In the genomic region with DNA sequence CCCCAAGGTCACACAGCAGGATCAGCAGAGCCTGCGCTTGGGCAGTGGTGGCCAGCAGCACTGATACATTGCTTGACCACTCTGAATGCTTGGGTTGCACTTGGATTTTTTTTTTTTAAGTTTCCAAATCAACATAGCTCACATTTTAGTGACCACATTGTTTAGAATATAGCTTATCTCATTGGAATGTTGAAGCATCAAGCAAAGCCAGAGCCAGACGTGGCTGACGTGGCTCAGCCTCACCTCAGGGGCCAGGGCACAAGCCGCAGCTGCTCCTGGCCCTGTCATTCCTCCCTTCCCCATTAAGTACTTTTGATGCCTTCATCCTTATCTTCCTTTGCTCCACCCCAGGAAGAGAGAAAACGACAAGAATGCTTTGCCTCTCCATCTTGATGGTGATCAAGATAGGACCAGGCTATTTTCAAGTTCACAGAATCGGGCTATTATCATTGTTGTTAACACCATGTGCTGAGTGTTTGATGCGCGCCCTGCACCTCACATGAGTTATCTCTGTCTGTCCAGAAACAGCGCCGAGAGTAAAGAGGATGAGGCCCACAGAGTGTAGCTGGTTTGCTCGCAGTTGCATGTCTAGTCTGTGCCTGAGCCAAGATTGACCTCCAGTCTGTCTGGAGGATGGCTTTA, we compare ENCODE assay signal across 9 cellular contexts.
A peak's percentile ranks its signal among the peaks of the same experiment; 100 is the strongest.
DNase-seq lines count a peak whose midpoint lies in the region; ATAC-seq, FAIRE-seq and TF ChIP-seq lines count a peak whose summit lies in the region.
"Had no signal": no experiment of that assay in that cellular context is flagged by ENCODE, and none has a peak within 500 bp of the region (broad histone marks: within the 10 kb centered on the region; RNA-seq: fewer than 3 reads in every experiment).

No MANE protein-coding gene starts in this region.

- no peaks in the 10 kb centered on the region for H3K27me3 Mint-ChIP-seq in astrocyte (ENCODE audit: low read depth, unreplicated experiment)
- H3K27me3 Mint-ChIP-seq in GM23338 (ENCODE audit: insufficient read depth, low read depth, poor library complexity) = peaks cover 19% of the 10 kb centered on the region
- H3K27me3 Mint-ChIP-seq: activated T-helper 17 cell treated with anti-CD3 and anti-CD28 coated beads, Interleukin-2, amount 50 U/mL, for 72 hours had no signal

- peak; percentile 59 to 63 for ATAC-seq in right cardiac atrium
- ATAC-seq in GM23338 = no peak
- ATAC-seq: activated T-helper 17 cell treated with anti-CD3 and anti-CD28 coated beads, Interleukin-2, amount 50 U/mL, for 72 hours had no signal

- FAIRE-seq in astrocyte (lab: Jason Lieb, UNC) = peak; percentile 99

- H3K27ac ChIP-seq in astrocyte (ENCODE audit: low read depth, low read length) = peak overlapping the region; percentile 96
- peak overlapping the region; percentile 48 for H3K27ac ChIP-seq in right cardiac atrium (ENCODE audit: low read length)
- H3K27ac ChIP-seq in GM23338 (ENCODE audit: low read depth) = no peak overlapping the region
- no peak overlapping the region for H3K27ac ChIP-seq in testis

- no peaks in the 10 kb centered on the region for H3K9me3 ChIP-seq in astrocyte (ENCODE audit: insufficient read depth, low read depth, low read length)
- H3K9me3 ChIP-seq in right cardiac atrium (ENCODE audit: control insufficient read depth, low read length) = no peaks in the 10 kb centered on the region
- H3K9me3 ChIP-seq in testis = no peaks in the 10 kb centered on the region

- H2AFZ ChIP-seq in astrocyte (ENCODE audit: low read depth, low read length) = no peak overlapping the region
- no peak overlapping the region for H2AFZ ChIP-seq in GM23338

- no peaks in the 10 kb centered on the region for H4K20me1 ChIP-seq in astrocyte (ENCODE audit: insufficient read depth, low read length)
- no peaks in the 10 kb centered on the region for H4K20me1 ChIP-seq in GM23338 (replicated peaks; ENCODE audit: insufficient read depth)

- H3K36me3 Mint-ChIP-seq in astrocyte (ENCODE audit: low read depth, unreplicated experiment) = peaks cover 29% of the 10 kb centered on the region
- H3K36me3 Mint-ChIP-seq in GM23338 (ENCODE audit: low read depth) = peaks cover 3% of the 10 kb centered on the region; the same call in 2 of the 3 replicates

- H3K4me3 Mint-ChIP-seq in astrocyte (ENCODE audit: unreplicated experiment) = no peak overlapping the region
- H3K4me3 Mint-ChIP-seq in GM23338 = no peak overlapping the region
- H3K4me3 Mint-ChIP-seq: activated T-helper 17 cell treated with anti-CD3 and anti-CD28 coated beads, Interleukin-2, amount 50 U/mL, for 72 hours had no signal

- WGBS in right cardiac atrium = 53% methylated on average over 11 of the region's 11 CpGs
- WGBS in testis, 2 donors = 72 to 74% methylated on average over 11 of the region's 11 CpGs

- H3K4me2 ChIP-seq in astrocyte (ENCODE audit: low read length) (peak overlapping the region; percentile 71), GM23338 (no peak overlapping the region)

- H3K36me3 ChIP-seq in astrocyte (ENCODE audit: insufficient read depth, low read length) = peaks cover 13% of the 10 kb centered on the region
- H3K36me3 ChIP-seq in GM23338 (ENCODE audit: insufficient read depth) = no peaks in the 10 kb centered on the region
- no peaks in the 10 kb centered on the region for H3K36me3 ChIP-seq in testis (ENCODE audit: low read depth, missing control alignments)

- TF ChIP-seq POLR2A in testis (IDR thresholded peaks at IDR 0.05) = no peak

- H3K79me2 ChIP-seq in astrocyte (ENCODE audit: insufficient read depth, low read length) (peaks cover 14% of the 10 kb centered on the region), GM23338 (replicated peaks; ENCODE audit: insufficient read depth) (no peaks in the 10 kb centered on the region)

- H3K4me3 ChIP-seq in astrocyte (ENCODE audit: insufficient read depth, low read depth, low read length) = no peak overlapping the region
- no peak overlapping the region for H3K4me3 ChIP-seq in right cardiac atrium (ENCODE audit: low read length)
- H3K4me3 ChIP-seq in GM23338 = no peak overlapping the region
- H3K4me3 ChIP-seq in testis = no peak overlapping the region

- H3K9me3 Mint-ChIP-seq in astrocyte (ENCODE audit: unreplicated experiment) (peaks cover 2% of the 10 kb centered on the region), GM23338 (no peaks in the 10 kb centered on the region)
- H3K9me3 Mint-ChIP-seq: activated T-helper 17 cell treated with anti-CD3 and anti-CD28 coated beads, Interleukin-2, amount 50 U/mL, for 72 hours had no signal

- DNase-seq in HPDE6-E6E7 (ENCODE audit: extremely low spot score) (peak; percentile 35), astrocyte (ENCODE audit: low read depth) (peak; percentile 99), right cardiac atrium (peak in 2 of 3 donors; percentile 53 to 69), stromal cell of bone marrow (ENCODE audit: low read depth) (peak; percentile 80), NCI-H69 (lab: John Stamatoyannopoulos, UW) (no peak), GM23338 (ENCODE audit: low spot score) (no peak), testis (no peak), head of caudate nucleus (no peak)

- peaks cover 49% of the 10 kb centered on the region for H3K4me1 ChIP-seq in astrocyte (ENCODE audit: insufficient read depth, low read length)
- H3K4me1 ChIP-seq in right cardiac atrium (ENCODE audit: control insufficient read depth, insufficient read depth, low read length) = peaks cover 10% of the 10 kb centered on the region
- H3K4me1 ChIP-seq in GM23338 (ENCODE audit: insufficient read depth) = peaks cover 7% of the 10 kb centered on the region; the same call in 1 of the 2 replicates
- H3K4me1 ChIP-seq in testis = no peaks in the 10 kb centered on the region

- TF ChIP-seq CTCF in astrocyte (IDR thresholded peaks at IDR 0.05; ENCODE audit: insufficient read depth, low read depth, low read length) (no peak), GM23338 (conservative IDR thresholded peaks at IDR 0.05; ENCODE audit: low read depth in 2 of 2) (no peak), testis (IDR thresholded peaks at IDR 0.05) (no peak)

- H3K9ac ChIP-seq in astrocyte (ENCODE audit: low read length) = peak overlapping the region; percentile 76

- H3K27me3 ChIP-seq in astrocyte (ENCODE audit: insufficient read depth, low read length) (no peaks in the 10 kb centered on the region), right cardiac atrium (ENCODE audit: control insufficient read depth, insufficient read depth) (no peaks in the 10 kb centered on the region), GM23338 (ENCODE audit: insufficient read depth) (no peaks in the 10 kb centered on the region), testis (no peaks in the 10 kb centered on the region)

- H3K4me1 Mint-ChIP-seq in astrocyte (ENCODE audit: low read depth, unreplicated experiment) = peaks cover 49% of the 10 kb centered on the region
- peaks cover 35% of the 10 kb centered on the region for H3K4me1 Mint-ChIP-seq in GM23338

- H3K27ac Mint-ChIP-seq in astrocyte (ENCODE audit: unreplicated experiment) (peak overlapping the region; percentile 87), GM23338 (no peak overlapping the region)

- no peaks in the 10 kb centered on the region for H3F3A ChIP-seq in GM23338 (replicated peaks; ENCODE audit: low read depth)

- H3K9me2 ChIP-seq in GM23338 (ENCODE audit: insufficient read depth) = no peaks in the 10 kb centered on the region

- intact Hi-C loops in right cardiac atrium (cut with DNase I) = no loop called here
- intact Hi-C loops in testis (cut with DNase I; ENCODE audit: low total_unique reads) = no loop called here
- intact Hi-C loops in head of caudate nucleus (cut with DNase I) = no loop called here

TF ChIP-seq in GM23338, 12 proteins besides CTCF, POLR2A, EP300 and RAD21 (continues in another document):
- TF ChIP-seq EZH2phosphoT487 (IDR thresholded peaks at IDR 0.05; ENCODE audit: unreplicated experiment) (no peak), STAT1 (IDR thresholded peaks at IDR 0.05; ENCODE audit: unreplicated experiment) (no peak)
- TF ChIP-seq, protein P1, sequence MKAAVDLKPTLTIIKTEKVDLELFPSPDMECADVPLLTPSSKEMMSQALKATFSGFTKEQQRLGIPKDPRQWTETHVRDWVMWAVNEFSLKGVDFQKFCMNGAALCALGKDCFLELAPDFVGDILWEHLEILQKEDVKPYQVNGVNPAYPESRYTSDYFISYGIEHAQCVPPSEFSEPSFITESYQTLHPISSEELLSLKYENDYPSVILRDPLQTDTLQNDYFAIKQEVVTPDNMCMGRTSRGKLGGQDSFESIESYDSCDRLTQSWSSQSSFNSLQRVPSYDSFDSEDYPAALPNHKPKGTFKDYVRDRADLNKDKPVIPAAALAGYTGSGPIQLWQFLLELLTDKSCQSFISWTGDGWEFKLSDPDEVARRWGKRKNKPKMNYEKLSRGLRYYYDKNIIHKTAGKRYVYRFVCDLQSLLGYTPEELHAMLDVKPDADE (IDR thresholded peaks at IDR 0.05) = no peak

Comparison
In these comparisons a context has a peak if more than half of its experiments do, and no peak if none do; other contexts are left out.
1. DNase-seq: peak in HPDE6-E6E7 (single experiment), astrocyte (single experiment), right cardiac atrium (2 of 3) and stromal cell of bone marrow (single experiment); none in NCI-H69 (single experiment), GM23338 (single experiment), testis (single experiment) and head of caudate nucleus (0 of 42).
2. H3K27ac ChIP-seq: peak in astrocyte (single experiment) and right cardiac atrium (single experiment); none in GM23338 (single experiment) and testis (0 of 2).